In the genomic region with DNA sequence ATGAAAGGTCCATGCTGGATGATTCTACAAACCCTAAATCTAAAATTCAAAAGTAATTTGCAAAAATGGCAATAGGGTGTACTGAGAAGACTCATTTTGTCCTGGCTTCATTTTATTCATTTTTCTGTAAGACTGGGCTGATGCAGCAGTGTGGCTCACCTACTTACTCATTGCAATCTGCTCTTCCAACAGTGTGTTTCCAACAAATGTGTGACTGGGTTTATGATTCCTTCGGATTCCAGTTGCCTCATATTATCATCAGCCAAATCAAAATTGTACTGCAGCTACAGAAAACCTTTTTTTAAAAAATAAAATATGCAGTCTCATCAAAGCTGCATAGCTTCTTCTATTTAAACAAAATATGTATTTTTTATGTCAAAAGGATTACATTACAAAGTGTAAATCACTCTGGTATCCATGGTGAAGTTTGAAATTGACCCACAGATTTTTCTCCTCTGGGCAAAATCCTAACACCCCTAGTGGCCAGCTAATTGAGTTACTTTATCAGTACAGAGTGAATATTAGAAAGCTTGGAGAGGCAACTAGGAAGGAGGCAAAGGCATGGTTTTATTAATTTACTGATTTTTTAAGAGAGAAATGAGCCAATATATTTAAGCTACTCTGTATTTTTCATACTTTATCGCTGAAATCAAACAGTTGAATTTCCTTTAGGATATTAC, we compare ENCODE assay signal across 21 cellular contexts.
A peak's percentile ranks its signal among the peaks of the same experiment; 100 is the strongest.
DNase-seq lines count a peak whose midpoint lies in the region; ATAC-seq, FAIRE-seq and TF ChIP-seq lines count a peak whose summit lies in the region.
"Had no signal": no experiment of that assay in that cellular context is flagged by ENCODE, and none has a peak within 500 bp of the region (broad histone marks: within the 10 kb centered on the region; RNA-seq: fewer than 3 reads in every experiment).

No MANE protein-coding gene starts in this region.

- no peaks in the 10 kb centered on the region for H3K79me2 ChIP-seq in HepG2 (ENCODE audit: insufficient read depth, low read length)

- intact Hi-C loops in HepG2 (cut with micrococcal nuclease; ENCODE audit: unreplicated experiment), result no loop called here

- no peak for TF ChIP-seq POLR2A in HepG2 (IDR thresholded peaks at IDR 0.05; ENCODE audit: insufficient read depth in 1 of 2, low read depth in 2 of 2, low read length in 2 of 2)

- FAIRE-seq in HepG2 (lab: Jason Lieb, UNC), result no peak
- FAIRE-seq: colon, keratinocyte, RCC 7860 had no signal

- TF ChIP-seq EP300 in HepG2 (IDR thresholded peaks at IDR 0.05; ENCODE audit: low read depth in 2 of 2, low read length in 2 of 2), result no peak
- TF ChIP-seq EP300 in HepG2 (CRISPR knock-in tag; IDR thresholded peaks at IDR 0.05; ENCODE audit: borderline replicate concordance), result no peak

- H3K9ac ChIP-seq in HepG2 (ENCODE audit: insufficient read depth, low read depth, low read length), result no peak overlapping the region

- TF ChIP-seq RAD21 in HepG2 (CRISPR knock-in tag; IDR thresholded peaks at IDR 0.05), result no peak

- DNase-seq in AG09309 (ENCODE audit: low read depth) (peak; percentile 41), HEK293T (ENCODE audit: extremely low spot score) (peak; percentile 5), astrocyte of the spinal cord (ENCODE audit: low read depth, low spot score) (no peak), iPS-NIHi7 (ENCODE audit: extremely low spot score) (peak; percentile 13), NCI-H526 (lab: John Stamatoyannopoulos, UW) (no peak), HepG2 (ENCODE audit: low spot score) (no peak), NCI-H345 treated with DMSO at 0.1 percent for 48 hours (lab: John Stamatoyannopoulos, UW; ENCODE audit: unreplicated experiment) (no peak)
- DNase-seq: adrenal gland; GF-D8; heart right ventricle; mesendoderm; NCI-H1930; NCI-H69; stimulated activated naive CD8-positive, alpha-beta T cell treated with anti-CD3 and anti-CD28 coated beads, Interleukin-15, amount 100 ng/mL, for 72 hours; SW 1271 had no signal

- no peak overlapping the region for H3K4me2 ChIP-seq in HepG2 (ENCODE audit: low read depth, low read length)

- H4K20me1 ChIP-seq in HepG2 (ENCODE audit: insufficient read depth, low read length), result no peaks in the 10 kb centered on the region

- POLR2A ChIA-PET in HEK293T (lab: Yijun Ruan, JAX) (no interaction called here), HepG2 (lab: Yijun Ruan, JAX) (no interaction called here)

- no peak overlapping the region for H3K27ac ChIP-seq in HepG2 (ENCODE audit: extremely low read length, insufficient read depth, low read length)
- H3K27ac ChIP-seq: adrenal gland, heart right ventricle, right atrium auricular region had no signal

- TF ChIP-seq CTCF in AG09309 (IDR thresholded peaks at IDR 0.05; ENCODE audit: control insufficient read depth, insufficient read depth, low read depth, low read length, missing control alignments) (peak; percentile 31), astrocyte of the spinal cord (IDR thresholded peaks at IDR 0.05; ENCODE audit: low read depth, low read length) (peak; percentile 17), HepG2 (CRISPR knock-in tag; IDR thresholded peaks at IDR 0.05) (no peak)

- H3K27me3 ChIP-seq in HepG2 (ENCODE audit: control insufficient read depth in 1 of 2, insufficient read depth in 2 of 2, low read length in 2 of 2), result no peaks in the 10 kb centered on the region
- H3K27me3 ChIP-seq: adrenal gland, heart right ventricle, right atrium auricular region had no signal

- peaks cover 8% of the 10 kb centered on the region; the same call in 1 of the 2 replicates for H3K4me1 ChIP-seq in HepG2 (ENCODE audit: insufficient read depth, low read length)
- H3K4me1 ChIP-seq: adrenal gland, right atrium auricular region had no signal

- no TSS peak for BruUV-seq in HepG2 (replicated peaks; lab: Mats Ljungman, UMichigan)

- in situ Hi-C loops in astrocyte of the spinal cord (cut with HindIII; ENCODE audit: low sequenced_read_pairs) (no loop called here), HepG2 (cut with HindIII; ENCODE audit: extremely low pct_ligation_motif_present, low pct_unique_long_range_greater_than_20kb) (no loop called here)

- H2AFZ ChIP-seq in HepG2 (ENCODE audit: low read length), result no peak overlapping the region

- ATAC-seq in HG02759 (IDR thresholded peaks at IDR 0.05; ENCODE audit: unreplicated experiment) (no peak), HepG2 (no peak)
- ATAC-seq: activated T-helper 17 cell treated with anti-CD3 and anti-CD28 coated beads, Interleukin-2, amount 50 U/mL, for 72 hours; heart right ventricle; stimulated activated naive CD8-positive, alpha-beta T cell treated with anti-CD3 and anti-CD28 coated beads, Interleukin-15, amount 100 ng/mL, for 72 hours had no signal

- H3K4me3 ChIP-seq in AG09309 (ENCODE audit: control insufficient read depth, low read depth, low read length) (no peak overlapping the region), astrocyte of the spinal cord (ENCODE audit: low read depth, low read length) (no peak overlapping the region), HepG2 (replicated peaks in 1 of 3; ENCODE audit: insufficient read depth in 1 of 3, low read depth in 2 of 3, low read length in 3 of 3) (no peak overlapping the region)
- H3K4me3 ChIP-seq: adrenal gland, heart right ventricle, right atrium auricular region had no signal

- CTCF ChIA-PET in HEK293T (lab: Yijun Ruan, JAX) (no interaction called here), HepG2 (lab: Yijun Ruan, JAX; ENCODE audit: low intra/inter-chr PET ratio, low total read pairs) (no interaction called here)

- WGBS in HepG2 (ENCODE audit: low lambda C conversion rate), result 34% methylated on average over 2 of the region's 2 CpGs

- no peaks in the 10 kb centered on the region for H3K9me3 ChIP-seq in HepG2 (ENCODE audit: low read length)
- H3K9me3 ChIP-seq: adrenal gland, right atrium auricular region had no signal

- no peaks in the 10 kb centered on the region for H3K36me3 ChIP-seq in HepG2 (replicated peaks in 1 of 2; ENCODE audit: control insufficient read depth in 1 of 2, insufficient read depth in 2 of 2, low read length in 2 of 2)
- H3K36me3 ChIP-seq: adrenal gland, heart right ventricle, right atrium auricular region had no signal

TF ChIP-seq in HEK293T, 16 proteins besides CTCF, POLR2A, EP300 and RAD21:
- TF ChIP-seq L3MBTL2 (conservative IDR thresholded peaks at IDR 0.05), result no peak
- TF ChIP-seq ARNT (IDR thresholded peaks at IDR 0.05), result no peak
- no peak for TF ChIP-seq TARDBP (IDR thresholded peaks at IDR 0.05)
- TF ChIP-seq LEF1 (IDR thresholded peaks at IDR 0.05; ENCODE audit: borderline replicate concordance), result no peak
- TF ChIP-seq SUZ12 (IDR thresholded peaks at IDR 0.05), result no peak
TF ChIP-seq in HEK293T: peak in this region for 0.

TF ChIP-seq in HepG2, 621 proteins besides CTCF, POLR2A, EP300 and RAD21:
- no peak for TF ChIP-seq TGIF2 (CRISPR knock-in tag; IDR thresholded peaks at IDR 0.05)
- TF ChIP-seq ATF7-NPFF (CRISPR knock-in tag; IDR thresholded peaks at IDR 0.05; ENCODE audit: low read depth), result no peak
- no peak for TF ChIP-seq ZNF274 (CRISPR knock-in tag; IDR thresholded peaks at IDR 0.05)
- TF ChIP-seq SP1 (IDR thresholded peaks at IDR 0.05), result no peak
- no peak for TF ChIP-seq SP1 (CRISPR knock-in tag; IDR thresholded peaks at IDR 0.05)
- TF ChIP-seq FLYWCH1 (CRISPR knock-in tag; IDR thresholded peaks at IDR 0.05), result no peak
- TF ChIP-seq ZBTB42 (CRISPR knock-in tag; IDR thresholded peaks at IDR 0.05), result no peak
- no peak for TF ChIP-seq FOXO1 (CRISPR knock-in tag; IDR thresholded peaks at IDR 0.05)
- no peak for TF ChIP-seq MBNL3 (CRISPR knock-in tag; conservative IDR thresholded peaks at IDR 0.05)

Comparison
In these comparisons a context has a peak if more than half of its experiments do, and no peak if none do; other contexts are left out.
1. DNase-seq: peak in AG09309 (single experiment), HEK293T (single experiment) and iPS-NIHi7 (single experiment); none in astrocyte of the spinal cord (single experiment), NCI-H526 (0 of 2), HepG2 (single experiment) and NCI-H345 treated with DMSO at 0.1 percent for 48 hours (single experiment).